Comparison of ENCODE assay signal across 24 cellular contexts in the genomic region with DNA sequence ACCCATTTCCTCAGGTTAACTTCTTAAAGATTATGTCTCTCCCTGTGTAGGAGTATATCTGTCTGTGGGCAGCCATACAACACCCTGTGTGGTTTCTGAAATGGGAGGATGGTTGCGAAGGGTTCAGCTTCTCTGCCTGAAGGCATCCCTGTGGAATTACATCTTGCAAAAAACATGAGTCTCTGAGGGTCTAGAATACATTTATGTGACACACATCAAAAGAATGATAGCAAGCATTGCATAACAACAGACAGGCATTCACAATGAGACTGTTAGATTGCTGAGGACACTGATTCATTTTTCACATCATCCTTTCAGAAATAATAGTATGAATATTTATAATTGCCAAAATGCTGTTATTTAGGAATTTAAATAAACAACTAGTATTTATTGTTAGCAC.
A peak's percentile ranks its signal among the peaks of the same experiment; 100 is the strongest.
DNase-seq lines count a peak whose midpoint lies in the region; ATAC-seq and TF ChIP-seq lines count a peak whose summit lies in the region.
"Had no signal": no experiment of that assay in that cellular context is flagged by ENCODE, and none has a peak within 500 bp of the region (broad histone marks: within the 10 kb centered on the region; RNA-seq: fewer than 3 reads in every experiment).

No MANE protein-coding gene starts in this region.

- WGBS in mammary epithelial cell (ENCODE audit: low coverage, missing lambda C conversion rate): 0% methylated on average over 1 of the region's 1 CpG
- WGBS in smooth muscle cell (ENCODE audit: low lambda C conversion rate): 41% methylated on average over 1 of the region's 1 CpG

- no TSS peak for BruUV-seq in mammary epithelial cell (replicated peaks; lab: Mats Ljungman, UMichigan)

- H2AFZ ChIP-seq in mammary epithelial cell (ENCODE audit: low read depth, low read length): no peak overlapping the region
- H2AFZ ChIP-seq in smooth muscle cell (ENCODE audit: low read depth): no peak overlapping the region
- H2AFZ ChIP-seq: GM23338, hepatocyte had no signal

- no peaks in the 10 kb centered on the region for H3K9me3 ChIP-seq in mammary epithelial cell (replicated peaks; ENCODE audit: insufficient read depth, low read length)
- no peaks in the 10 kb centered on the region for H3K9me3 ChIP-seq in smooth muscle cell (replicated peaks; ENCODE audit: low read depth)
- H3K9me3 ChIP-seq: tibial artery had no signal

- no peak overlapping the region for H3K9ac ChIP-seq in mammary epithelial cell (ENCODE audit: insufficient read depth, low read length)
- H3K9ac ChIP-seq in smooth muscle cell (ENCODE audit: low read depth): no peak overlapping the region

- DNase-seq in HS-5 (ENCODE audit: low read depth) (peak; percentile 80), mammary epithelial cell (peak; percentile 56), iris pigment epithelial cell (ENCODE audit: low read depth) (peak; percentile 84), smooth muscle cell (lab: John Stamatoyannopoulos, UW; ENCODE audit: unreplicated experiment) (no peak), cerebellar nuclear complex (lab: John Stamatoyannopoulos, UW) (no peak)
- DNase-seq: activated CD4-positive, alpha-beta T cell treated with anti-CD3 and anti-CD28 coated beads for 4 hours; activated CD8-positive, alpha-beta memory T cell treated with anti-CD3 and anti-CD28 coated beads for 24 hours; activated gamma-delta T cell treated with Interleukin-2 at 50 U/mL for 16 hours; activated T-cell treated with anti-CD3 and anti-CD28 coated beads, Interleukin-2, amount 50 U/mL, for 24 hours; immature natural killer cell; left ventricle myocardium superior; NCI-H1694; NCI-H748 treated with DMSO at 0.1 percent for 48 hours; nephron progenitor cell; posterior cingulate gyrus; stomach; T-helper 17 cell; tibial artery had no signal

- H3K4me2 ChIP-seq in mammary epithelial cell (ENCODE audit: insufficient read depth, low read depth, low read length): no peak overlapping the region
- H3K4me2 ChIP-seq in smooth muscle cell: peak overlapping the region; percentile 10
- H3K4me2 ChIP-seq: GM23338, hepatocyte had no signal

- H4K20me1 ChIP-seq in mammary epithelial cell (ENCODE audit: insufficient read depth, low read length) (no peaks in the 10 kb centered on the region), smooth muscle cell (ENCODE audit: low read depth) (no peaks in the 10 kb centered on the region)

- CTCF ChIA-PET in mammary epithelial cell (lab: Charles Lee; ENCODE audit: low non-redundant PET): no interaction called here

- no peaks in the 10 kb centered on the region for H3F3A ChIP-seq in smooth muscle cell (ENCODE audit: low read depth)

- dilution Hi-C loops in mammary epithelial cell (cut with HindIII; ENCODE audit: low sequenced_read_pairs): no loop called here

- intact Hi-C loops in mammary epithelial cell (cut with micrococcal nuclease): loop anchor here (10.0 kb wide), 1 partner anchor 62 kb away; no protein-coding TSS in a partner anchor

- no peaks in the 10 kb centered on the region for H3K79me2 ChIP-seq in mammary epithelial cell (ENCODE audit: insufficient read depth, low read length)
- no peaks in the 10 kb centered on the region for H3K79me2 ChIP-seq in smooth muscle cell (ENCODE audit: low read depth)
- H3K79me2 ChIP-seq: hepatocyte had no signal

- TF ChIP-seq CTCF in mammary epithelial cell (conservative IDR thresholded peaks at IDR 0.05 in 1 of 2, IDR thresholded peaks at IDR 0.05 in 1 of 2; ENCODE audit: extremely low read depth in 1 of 2, insufficient read depth in 1 of 2, low read depth in 1 of 2, low read length in 2 of 2): no peak
- no peak for TF ChIP-seq CTCF in smooth muscle cell (IDR thresholded peaks at IDR 0.05; ENCODE audit: borderline replicate concordance, insufficient read depth, poor library complexity, severe bottlenecking)

- H3K27ac ChIP-seq in mammary epithelial cell (ENCODE audit: insufficient read depth, low read depth, low read length) (no peak overlapping the region), smooth muscle cell (ENCODE audit: low read depth) (no peak overlapping the region)
- H3K27ac ChIP-seq: hepatocyte, SK-N-MC, stomach, tibial artery had no signal

- ATAC-seq in GM18861 (IDR thresholded peaks at IDR 0.05; ENCODE audit: unreplicated experiment) (no peak), HG03108 (IDR thresholded peaks at IDR 0.05; ENCODE audit: unreplicated experiment) (no peak)
- ATAC-seq: GM23338, left ventricle myocardium superior, sciatic nerve, T-helper 17 cell had no signal

- no peaks in the 10 kb centered on the region for H3K4me1 ChIP-seq in mammary epithelial cell (ENCODE audit: insufficient read depth, low read length)
- H3K4me1 ChIP-seq in smooth muscle cell (ENCODE audit: low read depth): no peaks in the 10 kb centered on the region
- H3K4me1 ChIP-seq: tibial artery had no signal

- in situ Hi-C loops in mammary epithelial cell (cut with MboI; ENCODE audit: low sequenced_read_pairs in 2 of 2): no loop called here

- H3K27me3 ChIP-seq in mammary epithelial cell (ENCODE audit: insufficient read depth, low read length): no peaks in the 10 kb centered on the region
- H3K27me3 ChIP-seq in smooth muscle cell (ENCODE audit: low read depth): no peaks in the 10 kb centered on the region
- H3K27me3 ChIP-seq: hepatocyte, stomach, tibial artery had no signal

- H3K4me3 ChIP-seq in mammary epithelial cell (replicated peaks in 1 of 3; ENCODE audit: insufficient read depth in 1 of 3, low read depth in 2 of 3, low read length in 3 of 3): no peak overlapping the region
- H3K4me3 ChIP-seq in smooth muscle cell: no peak overlapping the region
- H3K4me3 ChIP-seq: GM23338, hepatocyte, SK-N-MC, stomach, tibial artery had no signal

- H3K36me3 ChIP-seq in mammary epithelial cell (ENCODE audit: insufficient read depth, low read length): no peaks in the 10 kb centered on the region
- H3K36me3 ChIP-seq in smooth muscle cell (ENCODE audit: low read depth): no peaks in the 10 kb centered on the region
- H3K36me3 ChIP-seq: stomach, tibial artery had no signal

Comparison
In these comparisons a context has a peak if more than half of its experiments do, and no peak if none do; other contexts are left out.
1. DNase-seq: peak in HS-5 (single experiment), mammary epithelial cell (single experiment) and iris pigment epithelial cell (single experiment); none in smooth muscle cell (single experiment) and cerebellar nuclear complex (0 of 2).